In the genomic region with DNA sequence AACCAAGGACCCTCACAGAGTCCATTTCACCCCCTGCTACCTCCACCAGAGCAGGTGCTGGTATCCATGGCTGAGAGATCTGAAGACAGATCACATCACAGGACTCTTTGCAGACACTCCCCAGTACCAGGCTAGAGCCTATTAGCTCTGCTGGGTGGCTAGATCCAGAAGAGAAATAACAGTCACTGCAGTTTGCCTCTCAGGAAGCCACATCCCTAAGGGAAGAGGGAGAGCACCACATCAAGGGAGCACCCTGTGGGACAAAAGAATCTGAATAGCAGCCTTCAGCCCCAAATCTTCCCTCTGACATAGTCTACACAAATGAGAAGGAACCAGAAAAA, we compare ENCODE assay signal across 4 cellular contexts. TPM values are rescaled to one million over a fixed set of nuclear protein-coding genes. Genes with fewer than 3 reads are reported as not detected.
"Had no signal": no experiment of that assay in that cellular context is flagged by ENCODE, and none has a peak within 500 bp of the region (broad histone marks: within the 10 kb centered on the region; RNA-seq: fewer than 3 reads in every experiment).

No MANE protein-coding gene starts in this region.

RNA-seq across cellular contexts. Expression of a gene that starts 37.5 kb away (rescaled TPM):
- total RNA-seq: chondrocyte, natural killer cell, neural crest cell had no signal
- polyA plus RNA-seq: keratinocyte had no signal
